1 cellular context compared by ENCODE assay signal in genomic region chr9:116450378-116451139, GRCh38.
A peak's percentile ranks its signal among the peaks of the same experiment; 100 is the strongest.
TF ChIP-seq lines count a peak whose summit lies in the region.

No MANE protein-coding gene starts in this region.

TF ChIP-seq in K562, 482 proteins besides CTCF, POLR2A, EP300 and RAD21 (continued from another document):
- peak; percentile 31; the same call in 1 of the 2 replicates for TF ChIP-seq JUN (IDR thresholded peaks at IDR 0.05; ENCODE audit: borderline replicate concordance, low read depth, low read length)
- no peak for TF ChIP-seq JUN (CRISPR knock-in tag; IDR thresholded peaks at IDR 0.05; ENCODE audit: borderline replicate concordance)
- 0 out of 4 replicates have a peak, but pooled peaks of 1 of the 2 experiments have one; percentile 31 for TF ChIP-seq RCOR1 (IDR thresholded peaks at IDR 0.05; ENCODE audit: borderline replicate concordance in 1 of 2, low read depth in 2 of 2, low read length in 2 of 2)
- no peak for TF ChIP-seq PTRF (tag; IDR thresholded peaks at IDR 0.05)
- TF ChIP-seq SMARCA5 (IDR thresholded peaks at IDR 0.05), result peak; percentile 78; the same call in 1 of the 2 replicates
- no peak for TF ChIP-seq CHD4 (IDR thresholded peaks at IDR 0.05; ENCODE audit: insufficient read depth, insufficient replicate concordance, low read depth, low read length, poor library complexity, severe bottlenecking)
- TF ChIP-seq AFF1 (IDR thresholded peaks at IDR 0.05; ENCODE audit: low read depth in 1 of 2, partially characterized antibody in 2 of 2), result no peak
- peak; percentile 76 for TF ChIP-seq JUND (IDR thresholded peaks at IDR 0.05; ENCODE audit: borderline replicate concordance, low read depth, low read length)
- TF ChIP-seq JUND (tag; IDR thresholded peaks at IDR 0.05; ENCODE audit: borderline replicate concordance, low read depth, low read length), result peak; percentile 58; the same call in 2 of the 3 replicates
- no peak for TF ChIP-seq GABPA (tag; conservative IDR thresholded peaks at IDR 0.05; ENCODE audit: low read depth)
- TF ChIP-seq ZNF507 (tag; conservative IDR thresholded peaks at IDR 0.05), result no peak
- TF ChIP-seq MAZ (CRISPR knock-in tag; conservative IDR thresholded peaks at IDR 0.05 in 1 of 2, IDR thresholded peaks at IDR 0.05 in 1 of 2), result 0 out of 4 replicates have a peak, but pooled peaks of 1 of the 2 experiments have one; percentile 33
- no peak for TF ChIP-seq PRPF4 (IDR thresholded peaks at IDR 0.05; ENCODE audit: insufficient read depth, low read depth, low read length, poor library complexity, severe bottlenecking)
- peak; percentile 68 to 73 for TF ChIP-seq KDM1A (IDR thresholded peaks at IDR 0.05)
- no peak for TF ChIP-seq ZNF212 (CRISPR knock-in tag; IDR thresholded peaks at IDR 0.05)
- no peak for TF ChIP-seq CCAR2 (IDR thresholded peaks at IDR 0.05; ENCODE audit: low read depth, low read length)
